ENCODE assay signal across 2 cellular contexts in genomic region chr21:15771311-15771710, GRCh38.
TF ChIP-seq lines count a peak whose summit lies in the region.

No MANE protein-coding gene starts in this region.

TF ChIP-seq in GM23338, 12 proteins besides CTCF, POLR2A, EP300 and RAD21:
- TF ChIP-seq EZH2 (IDR thresholded peaks at IDR 0.05; ENCODE audit: low read depth, unreplicated experiment) (no peak), JUNB (IDR thresholded peaks at IDR 0.05; ENCODE audit: unreplicated experiment) (no peak), ETS1 (IDR thresholded peaks at IDR 0.05) (no peak)

TF ChIP-seq in H1, 55 proteins besides CTCF, POLR2A, EP300 and RAD21:
- TF ChIP-seq RFX5 (IDR thresholded peaks at IDR 0.05; ENCODE audit: borderline replicate concordance, low read depth, low read length) (no peak), KDM1A (IDR thresholded peaks at IDR 0.05; ENCODE audit: borderline replicate concordance, low read length) (no peak), PHF8 (conservative IDR thresholded peaks at IDR 0.05; ENCODE audit: low read depth, low read length) (no peak), GABPA (IDR thresholded peaks at IDR 0.05; ENCODE audit: borderline replicate concordance, insufficient read depth, low read length) (no peak), NANOG (IDR thresholded peaks at IDR 0.05; ENCODE audit: insufficient read depth, low read depth, low read length, poor library complexity, severe bottlenecking) (no peak), SP4 (IDR thresholded peaks at IDR 0.05; ENCODE audit: low read length) (no peak), E2F6 (IDR thresholded peaks at IDR 0.05) (no peak), SUZ12 (IDR thresholded peaks at IDR 0.05; ENCODE audit: low read length) (no peak), KDM4A (IDR thresholded peaks at IDR 0.05; ENCODE audit: low read depth, low read length, severe bottlenecking) (no peak), YY1 (IDR thresholded peaks at IDR 0.05; ENCODE audit: low read depth, low read length) (no peak), HDAC6 (IDR thresholded peaks at IDR 0.05; ENCODE audit: low read depth, low read length) (no peak), KDM5A (IDR thresholded peaks at IDR 0.05; ENCODE audit: low read length) (no peak), POU5F1 (IDR thresholded peaks at IDR 0.05; ENCODE audit: low read depth, low read length) (no peak), JUND (IDR thresholded peaks at IDR 0.05; ENCODE audit: low read length) (no peak), ASH2L (IDR thresholded peaks at IDR 0.05; ENCODE audit: low read length) (no peak), BRCA1 (IDR thresholded peaks at IDR 0.05; ENCODE audit: low read depth, low read length) (no peak)
- TF ChIP-seq, protein P1, sequence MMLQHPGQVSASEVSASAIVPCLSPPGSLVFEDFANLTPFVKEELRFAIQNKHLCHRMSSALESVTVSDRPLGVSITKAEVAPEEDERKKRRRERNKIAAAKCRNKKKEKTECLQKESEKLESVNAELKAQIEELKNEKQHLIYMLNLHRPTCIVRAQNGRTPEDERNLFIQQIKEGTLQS (IDR thresholded peaks at IDR 0.05; ENCODE audit: insufficient read depth, low read depth, low read length), result no peak
- TF ChIP-seq, protein P2, sequence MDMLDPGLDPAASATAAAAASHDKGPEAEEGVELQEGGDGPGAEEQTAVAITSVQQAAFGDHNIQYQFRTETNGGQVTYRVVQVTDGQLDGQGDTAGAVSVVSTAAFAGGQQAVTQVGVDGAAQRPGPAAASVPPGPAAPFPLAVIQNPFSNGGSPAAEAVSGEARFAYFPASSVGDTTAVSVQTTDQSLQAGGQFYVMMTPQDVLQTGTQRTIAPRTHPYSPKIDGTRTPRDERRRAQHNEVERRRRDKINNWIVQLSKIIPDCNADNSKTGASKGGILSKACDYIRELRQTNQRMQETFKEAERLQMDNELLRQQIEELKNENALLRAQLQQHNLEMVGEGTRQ (IDR thresholded peaks at IDR 0.05; ENCODE audit: low read length), result no peak
